In the genomic region with DNA sequence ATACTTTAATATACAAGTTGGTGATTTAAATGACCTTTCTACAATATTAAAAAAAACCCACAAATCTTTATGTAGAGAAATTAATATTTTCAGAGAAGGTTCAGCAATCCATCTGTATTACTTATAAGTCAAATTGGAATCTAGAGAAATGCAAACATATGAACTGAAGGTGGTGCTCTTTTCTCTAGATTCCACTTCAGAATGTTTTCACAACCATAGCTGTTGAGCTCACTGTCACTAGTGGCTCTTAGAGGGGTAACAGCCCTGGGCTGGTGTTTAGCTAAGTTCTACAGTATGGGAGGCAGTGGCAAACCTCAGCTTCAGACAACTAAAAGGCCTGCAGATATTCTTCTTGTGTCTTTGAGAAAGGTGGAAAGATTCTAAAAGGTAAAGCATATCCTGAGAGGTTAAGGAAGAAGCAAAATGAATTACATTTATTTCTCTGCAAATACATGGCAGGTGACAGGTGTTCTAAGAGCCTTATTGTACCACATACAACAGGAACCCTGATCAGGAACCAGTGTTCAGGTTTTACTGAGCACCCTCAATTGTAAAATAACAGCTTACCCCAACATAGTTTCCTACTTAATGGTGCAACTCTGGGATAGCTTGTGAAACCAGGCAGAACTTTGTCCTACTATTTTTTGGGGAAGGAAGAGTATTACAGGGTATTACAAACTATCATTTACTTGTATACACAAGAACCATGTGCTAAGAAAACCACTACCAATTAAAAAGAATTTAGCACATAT, we compare ENCODE assay signal across 8 cellular contexts. TPM values are rescaled to one million over a fixed set of nuclear protein-coding genes. Genes with fewer than 3 reads are reported as not detected.
DNase-seq lines count a peak whose midpoint lies in the region; ATAC-seq and TF ChIP-seq lines count a peak whose summit lies in the region.

No MANE protein-coding gene starts in this region.

- peaks cover 5 to 18% (median 12%) of the 10 kb centered on the region in 5 donors for H3K36me3 Mint-ChIP-seq in naive thymus-derived CD4-positive, alpha-beta T cell
- H3K36me3 Mint-ChIP-seq in type B pancreatic cell: peaks cover 10% of the 10 kb centered on the region

- ATAC-seq in activated CD4-positive, CD25-positive, alpha-beta regulatory T cell treated with anti-CD3 and anti-CD28 coated beads, Interleukin-2, amount 50 U/mL, for 24 hours: peak; percentile 63 to 82
- ATAC-seq in naive thymus-derived CD4-positive, alpha-beta T cell: peak; percentile 93
- ATAC-seq in HG03135 (IDR thresholded peaks at IDR 0.05; ENCODE audit: unreplicated experiment): no peak

- no peaks in the 10 kb centered on the region for H3K27me3 ChIP-seq in naive thymus-derived CD4-positive, alpha-beta T cell (ENCODE audit: control insufficient read depth in 2 of 2, insufficient read depth in 2 of 2, low read length in 2 of 2)

- H3K4me3 Mint-ChIP-seq in naive thymus-derived CD4-positive, alpha-beta T cell: peak overlapping the region in 6 of 10 donors; percentile 29 to 72 (median 48)
- no peak overlapping the region for H3K4me3 Mint-ChIP-seq in type B pancreatic cell

- POLR2A ChIA-PET in naive thymus-derived CD4-positive, alpha-beta T cell (lab: Charles Lee): interaction anchor here (0.5 to 3.0 kb wide), 23 partner anchors 10 to 170 kb away, joined by 3 to 22 read pairs (median 5); a partner anchor contains a TSS

- CTCF ChIA-PET in naive thymus-derived CD4-positive, alpha-beta T cell (lab: Charles Lee): interaction anchor here (0.5 to 8.4 kb wide), 32 partner anchors 8 to 187 kb away, joined by 3 to 113 read pairs (median 6); a partner anchor contains a TSS

- H3K36me3 ChIP-seq in naive thymus-derived CD4-positive, alpha-beta T cell (ENCODE audit: control insufficient read depth in 2 of 3, insufficient read depth in 3 of 3, low read length in 3 of 3): peaks cover 3 to 5% (median 3%) of the 10 kb centered on the region in 3 experiments

- no peak for DNase-seq in activated CD4-positive, CD25-positive, alpha-beta regulatory T cell (lab: John Stamatoyannopoulos, UW)
- DNase-seq in NCI-H1694 (lab: John Stamatoyannopoulos, UW) (peak; percentile 4), caudate nucleus (lab: John Stamatoyannopoulos, UW) (peak in 1 of 61 donors; percentile 3), type B pancreatic cell (ENCODE audit: extremely low spot score, unreplicated experiment) (no peak), T-helper 9 cell (no peak)
- peak in 7 of 9 donors; percentile 60 to 80 (median 64) for DNase-seq in naive thymus-derived CD4-positive, alpha-beta T cell

- H3K9me3 Mint-ChIP-seq in naive thymus-derived CD4-positive, alpha-beta T cell: peaks cover 0 to 2% (median 0%) of the 10 kb centered on the region in 11 donors
- no peaks in the 10 kb centered on the region for H3K9me3 Mint-ChIP-seq in type B pancreatic cell

- H3K9me3 ChIP-seq in naive thymus-derived CD4-positive, alpha-beta T cell (ENCODE audit: control insufficient read depth in 2 of 3, low read length in 3 of 3): no peaks in the 10 kb centered on the region

- H3K4me1 ChIP-seq in naive thymus-derived CD4-positive, alpha-beta T cell (ENCODE audit: control insufficient read depth in 2 of 2, insufficient read depth in 2 of 2, low read length in 2 of 2): peaks cover 6 to 7% of the 10 kb centered on the region in 2 donors

- H3K4me3 ChIP-seq in naive thymus-derived CD4-positive, alpha-beta T cell (ENCODE audit: low read length): no peak overlapping the region

- no peak for TF ChIP-seq CTCF in type B pancreatic cell (conservative IDR thresholded peaks at IDR 0.05)

- intact Hi-C loops in naive thymus-derived CD4-positive, alpha-beta T cell (cut with micrococcal nuclease): loop anchor here (1.0 to 10.0 kb wide), 10 partner anchors 17 to 526 kb away; a partner anchor contains a TSS

- H3K27me3 Mint-ChIP-seq in naive thymus-derived CD4-positive, alpha-beta T cell: no peaks in the 10 kb centered on the region
- no peaks in the 10 kb centered on the region for H3K27me3 Mint-ChIP-seq in type B pancreatic cell

- H3K4me1 Mint-ChIP-seq in naive thymus-derived CD4-positive, alpha-beta T cell: peaks cover 14 to 39% (median 35%) of the 10 kb centered on the region in 7 donors
- no peaks in the 10 kb centered on the region for H3K4me1 Mint-ChIP-seq in type B pancreatic cell (ENCODE audit: unreplicated experiment)

- peak overlapping the region; percentile 41 for H3K27ac ChIP-seq in caudate nucleus (ENCODE audit: low read depth, low read length)
- H3K27ac ChIP-seq in naive thymus-derived CD4-positive, alpha-beta T cell (ENCODE audit: low read depth, low read length): peak overlapping the region; percentile 59

- H3K27ac Mint-ChIP-seq in naive thymus-derived CD4-positive, alpha-beta T cell: peak overlapping the region; percentile 73 to 97 (median 89)
- H3K27ac Mint-ChIP-seq in type B pancreatic cell: no peak overlapping the region

RNA-seq across cellular contexts. Expression of a gene that starts 56.6 kb away (rescaled TPM):
- total RNA-seq in naive thymus-derived CD4-positive, alpha-beta T cell: 100 to 1,000 TPM; 271 to 393 (median 338) TPM
- polyA plus RNA-seq in naive thymus-derived CD4-positive, alpha-beta T cell: 100 to 1,000 TPM; 231 to 258 TPM
- total RNA-seq in type B pancreatic cell (ENCODE audit: low replicate concordance): 33.4 and 52.6 TPM in 2 replicates

Comparison
In these comparisons a context has a peak if more than half of its experiments do, and no peak if none do; other contexts are left out.
1. DNase-seq: peak in NCI-H1694 (single experiment) and naive thymus-derived CD4-positive, alpha-beta T cell (7 of 9); none in activated CD4-positive, CD25-positive, alpha-beta regulatory T cell (0 of 4), type B pancreatic cell (single experiment) and T-helper 9 cell (single experiment).